ENCODE assay signal across 13 cellular contexts in genomic region chr12:3207174-3207573, GRCh38.
DNase-seq lines count a peak whose midpoint lies in the region; ATAC-seq and TF ChIP-seq lines count a peak whose summit lies in the region.
"Had no signal": no experiment of that assay in that cellular context is flagged by ENCODE, and none has a peak within 500 bp of the region (broad histone marks: within the 10 kb centered on the region; RNA-seq: fewer than 3 reads in every experiment).

No MANE protein-coding gene starts in this region.

- H3K27ac ChIP-seq in BLaER1 (peak overlapping the region; percentile 39; the same call in 1 of the 2 replicates), heart left ventricle (peak overlapping the region; percentile 12 to 97 (median 82)), gastrocnemius medialis (no peak overlapping the region)
- H3K27ac ChIP-seq: PC-9 had no signal

- ATAC-seq in heart left ventricle: peak in 1 of 4 donors; percentile 26
- no peak for ATAC-seq in gastrocnemius medialis

- DNase-seq in NCI-H1694 (lab: John Stamatoyannopoulos, UW) (peak; percentile 54), heart left ventricle (no peak), myocyte (ENCODE audit: low read depth) (peak; percentile 59), gastrocnemius medialis (no peak), NCI-H1930 (lab: John Stamatoyannopoulos, UW) (no peak), DMS 273 (lab: John Stamatoyannopoulos, UW; ENCODE audit: unreplicated experiment) (no peak)
- DNase-seq: NCI-H1048, NCI-H2107, NCI-H2227 treated with DMSO at 0.1 percent for 48 hours, NCI-H526 treated with DMSO at 0.1 percent for 48 hours, PC-9 had no signal

- intact Hi-C loops in heart left ventricle (cut with DNase I) (loop anchor here in 4 of 10 donors (2.0 to 10.0 kb wide), 5 partner anchors 35 to 132 kb away; partner anchors contain the start of gene TSPAN9 (in 2 of the 4)), gastrocnemius medialis (cut with DNase I; ENCODE audit: low total_unique reads) (no loop called here)

- peaks cover 7% of the 10 kb centered on the region for H4K20me1 ChIP-seq in BLaER1

- H3K9me3 ChIP-seq in BLaER1: no peaks in the 10 kb centered on the region
- no peaks in the 10 kb centered on the region for H3K9me3 ChIP-seq in heart left ventricle
- no peaks in the 10 kb centered on the region for H3K9me3 ChIP-seq in gastrocnemius medialis
- H3K9me3 ChIP-seq: Caco-2 had no signal

- H3K27me3 ChIP-seq in BLaER1 (peaks cover 7% of the 10 kb centered on the region), heart left ventricle (peaks cover 0 to 5% (median 0%) of the 10 kb centered on the region in 9 donors), gastrocnemius medialis (no peaks in the 10 kb centered on the region)

- in situ Hi-C loops in gastrocnemius medialis (cut with MboI; ENCODE audit: low sequenced_read_pairs in 4 of 4): loop anchor here in 1 of 4 donors (10.0 kb wide), 2 partner anchors 72 to 132 kb away; partner anchors contain the start of gene TSPAN9

- H3K4me3 ChIP-seq in BLaER1: no peak overlapping the region
- H3K4me3 ChIP-seq in heart left ventricle: no peak overlapping the region
- no peak overlapping the region for H3K4me3 ChIP-seq in gastrocnemius medialis
- H3K4me3 ChIP-seq: PC-9 had no signal

- peak overlapping the region; percentile 89 for H3K4me2 ChIP-seq in BLaER1
- H3K4me2 ChIP-seq: PC-9 had no signal

- TF ChIP-seq CTCF in heart left ventricle (IDR thresholded peaks at IDR 0.05) (no peak), gastrocnemius medialis (IDR thresholded peaks at IDR 0.05 in 4 of 5, conservative IDR thresholded peaks at IDR 0.05 in 1 of 5) (no peak)

- H3K9ac ChIP-seq in BLaER1: 0 out of 2 replicates have a peak overlapping the region, but pooled peaks have one; percentile 27

- no peaks in the 10 kb centered on the region for H3K36me3 ChIP-seq in BLaER1
- H3K36me3 ChIP-seq in heart left ventricle: peaks cover 0 to 15% (median 0%) of the 10 kb centered on the region in 9 donors
- H3K36me3 ChIP-seq in gastrocnemius medialis: no peaks in the 10 kb centered on the region

- TF ChIP-seq POLR2A in heart left ventricle (IDR thresholded peaks at IDR 0.05) (no peak), gastrocnemius medialis (IDR thresholded peaks at IDR 0.05) (no peak)

- peaks cover 67% of the 10 kb centered on the region for H3K4me1 ChIP-seq in BLaER1
- peaks cover 0 to 66% (median 43%) of the 10 kb centered on the region in 12 donors for H3K4me1 ChIP-seq in heart left ventricle
- peaks cover 28 to 34% of the 10 kb centered on the region in 2 donors for H3K4me1 ChIP-seq in gastrocnemius medialis
- H3K4me1 ChIP-seq: Caco-2 had no signal

- WGBS in heart left ventricle, 4 donors: 46 to 64% (median 51%) methylated on average over 6 to 7 of the region's 7 CpGs

Comparison
In these comparisons a context has a peak if more than half of its experiments do, and no peak if none do; other contexts are left out.
1. H3K27ac ChIP-seq: peak in BLaER1 (single experiment) and heart left ventricle (12 of 12); none in gastrocnemius medialis (0 of 4).
2. DNase-seq: peak in NCI-H1694 (single experiment) and myocyte (single experiment); none in heart left ventricle (0 of 5), gastrocnemius medialis (0 of 2), NCI-H1930 (0 of 2) and DMS 273 (single experiment).